10 cellular contexts compared by ENCODE assay signal in genomic region chr6:131954099-131954774, GRCh38. TPM values are rescaled to one million over a fixed set of nuclear protein-coding genes. Genes with fewer than 3 reads are reported as not detected.
DNase-seq lines count a peak whose midpoint lies in the region; ATAC-seq and TF ChIP-seq lines count a peak whose summit lies in the region.
"Had no signal": no experiment of that assay in that cellular context is flagged by ENCODE, and none has a peak within 500 bp of the region (broad histone marks: within the 10 kb centered on the region; RNA-seq: fewer than 3 reads in every experiment).

No MANE protein-coding gene starts in this region.

- no peaks in the 10 kb centered on the region for H3K36me3 ChIP-seq in left lung
- H3K36me3 ChIP-seq in subcutaneous abdominal adipose tissue (ENCODE audit: control insufficient read depth in 5 of 5, insufficient read depth in 5 of 5, low read length in 5 of 5): peaks cover 0 to under 1% (median 0%) of the 10 kb centered on the region in 5 donors

- peaks cover 9% of the 10 kb centered on the region; the same call in 1 of the 2 replicates for H3K9me3 Mint-ChIP-seq in HFFc6
- H3K9me3 Mint-ChIP-seq: activated naive CD8-positive, alpha-beta T cell treated with anti-CD3 and anti-CD28 coated beads, Interleukin-2, amount 50 U/mL, for 24 hours had no signal

- H3K27ac Mint-ChIP-seq in HFFc6: peak overlapping the region; percentile 69
- H3K27ac Mint-ChIP-seq: activated naive CD8-positive, alpha-beta T cell treated with anti-CD3 and anti-CD28 coated beads, Interleukin-2, amount 50 U/mL, for 24 hours had no signal

- intact Hi-C loops in left lung (cut with DNase I): no loop called here

- H3K4me3 ChIP-seq in left lung (no peak overlapping the region), subcutaneous abdominal adipose tissue (ENCODE audit: low read depth in 1 of 5, low read length in 5 of 5) (peak overlapping the region in 4 of 5 donors; percentile 17 to 50 (median 41))

- peaks cover 0 to 24% of the 10 kb centered on the region in 2 donors for H3K4me1 ChIP-seq in left lung
- H3K4me1 ChIP-seq in subcutaneous abdominal adipose tissue (ENCODE audit: control insufficient read depth in 5 of 5, insufficient read depth in 5 of 5, low read length in 5 of 5): peaks cover 1 to 42% (median 25%) of the 10 kb centered on the region in 5 donors

- H3K9ac ChIP-seq in subcutaneous abdominal adipose tissue (ENCODE audit: low read length in 5 of 5): no peak overlapping the region

- DNase-seq in HFFc6: no peak
- peak; percentile 74 for DNase-seq in astrocyte of the hippocampus (ENCODE audit: low read depth, low spot score)
- no peak for DNase-seq in left lung
- no peak for DNase-seq in globus pallidus (ENCODE audit: low spot score)
- no peak for DNase-seq in DMS 273 treated with DMSO at 0.1 percent for 48 hours (lab: John Stamatoyannopoulos, UW)
- DNase-seq in left lobe of liver (ENCODE audit: low spot score): no peak
- DNase-seq: activated CD4-positive, alpha-beta T cell treated with anti-CD3 and anti-CD28 coated beads for 1 hour; activated naive CD8-positive, alpha-beta T cell treated with anti-CD3 and anti-CD28 coated beads, Interleukin-2, amount 50 U/mL, for 24 hours had no signal

- no peak for TF ChIP-seq CTCF in HFFc6 (IDR thresholded peaks at IDR 0.05)
- no peak for TF ChIP-seq CTCF in left lung (IDR thresholded peaks at IDR 0.05)

- ATAC-seq in left lung (no peak), left lobe of liver (no peak), HG02884 (IDR thresholded peaks at IDR 0.05; ENCODE audit: unreplicated experiment) (no peak)
- ATAC-seq: activated naive CD8-positive, alpha-beta T cell treated with anti-CD3 and anti-CD28 coated beads, Interleukin-2, amount 50 U/mL, for 24 hours had no signal

- H3K27me3 ChIP-seq in left lung (peaks cover 0 to 43% of the 10 kb centered on the region in 2 donors), subcutaneous abdominal adipose tissue (ENCODE audit: control insufficient read depth in 5 of 5, insufficient read depth in 4 of 5, low read length in 5 of 5) (no peaks in the 10 kb centered on the region)

- peak overlapping the region; percentile 44; the same call in 1 of the 2 replicates for H3K4me3 Mint-ChIP-seq in HFFc6
- H3K4me3 Mint-ChIP-seq: activated naive CD8-positive, alpha-beta T cell treated with anti-CD3 and anti-CD28 coated beads, Interleukin-2, amount 50 U/mL, for 24 hours had no signal

- H3K27ac ChIP-seq in left lung: peak overlapping the region; percentile 37 to 41
- H3K27ac ChIP-seq in subcutaneous abdominal adipose tissue (ENCODE audit: low read depth, low read length): no peak overlapping the region

- peaks cover 14% of the 10 kb centered on the region for H3K36me3 Mint-ChIP-seq in HFFc6 (ENCODE audit: low read depth)

- no peaks in the 10 kb centered on the region for H3K9me3 ChIP-seq in left lung
- H3K9me3 ChIP-seq in subcutaneous abdominal adipose tissue (ENCODE audit: control insufficient read depth in 5 of 5, low read length in 5 of 5): no peaks in the 10 kb centered on the region

- peaks cover 57% of the 10 kb centered on the region for H3K4me1 Mint-ChIP-seq in HFFc6 (ENCODE audit: low read depth)

- peaks cover 20% of the 10 kb centered on the region for H3K27me3 Mint-ChIP-seq in HFFc6 (ENCODE audit: insufficient read depth)

RNA-seq across cellular contexts. Expression of gene CCN2, which starts 3.1 kb away (rescaled TPM):
- total RNA-seq in HFFc6 (2021; fragmentation: NEBNext Ultra II Directional; extraction: Animal tissue kit (Norgen Biotek cat#: 25700)): 100 to 1,000 TPM; 493 to 923 (median 550) TPM
- total RNA-seq in left lung: 100 to 1,000 TPM in 1 of 2 donors, 10 to 100 TPM in 1; 66.5 to 282 TPM
- total RNA-seq in left lobe of liver: 6.7 TPM

Comparison
In these comparisons a context has a peak if more than half of its experiments do, and no peak if none do; other contexts are left out.
1. H3K4me3 ChIP-seq: peak in subcutaneous abdominal adipose tissue (4 of 5); none in left lung (0 of 2).